10 cellular contexts compared by ENCODE assay signal in the genomic region with DNA sequence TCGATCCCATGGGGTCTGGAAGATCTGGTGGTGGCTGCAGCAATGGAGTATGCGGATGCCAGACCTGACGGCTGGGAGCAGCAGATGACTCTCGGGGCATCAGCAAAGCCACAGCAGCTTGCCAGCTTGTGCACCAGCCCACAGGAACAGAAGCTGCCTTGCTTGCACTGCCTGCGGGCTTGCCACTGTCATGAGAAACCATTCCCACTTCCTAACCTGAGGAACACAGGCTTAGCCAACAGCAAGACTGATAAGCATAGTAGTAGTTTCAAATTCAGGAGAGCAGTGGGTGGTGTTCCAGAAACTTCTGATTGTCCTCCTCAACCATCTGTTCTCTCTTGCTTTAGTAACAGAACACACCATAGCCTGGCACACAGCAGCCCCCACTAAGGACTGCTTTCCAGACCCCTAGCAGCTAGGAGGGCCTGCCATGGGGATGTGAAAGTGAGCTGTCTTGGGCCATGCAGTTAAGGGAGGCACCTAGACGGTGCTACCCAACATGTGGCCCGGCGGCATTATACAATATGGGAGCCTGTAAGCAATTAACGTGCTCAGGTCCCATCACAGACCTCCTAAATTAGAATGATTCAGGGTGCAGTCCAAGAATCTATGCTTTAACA. TPM values are rescaled to one million over a fixed set of nuclear protein-coding genes. Genes with fewer than 3 reads are reported as not detected.
A peak's percentile ranks its signal among the peaks of the same experiment; 100 is the strongest.
DNase-seq lines count a peak whose midpoint lies in the region; ATAC-seq lines count a peak whose summit lies in the region.
"Had no signal": no experiment of that assay in that cellular context is flagged by ENCODE, and none has a peak within 500 bp of the region (broad histone marks: within the 10 kb centered on the region; RNA-seq: fewer than 3 reads in every experiment).

No MANE protein-coding gene starts in this region.

- H3K4me3 ChIP-seq in right cardiac atrium (ENCODE audit: low read length): no peak overlapping the region

- DNase-seq in DMS53 (lab: John Stamatoyannopoulos, UW): peak; percentile 24
- no peak for DNase-seq in DMS53 treated with DMSO at 0.1 percent for 48 hours (lab: John Stamatoyannopoulos, UW; ENCODE audit: unreplicated experiment)
- no peak for DNase-seq in activated CD4-positive, alpha-beta memory T cell treated with anti-CD3 and anti-CD28 coated beads for 36 hours
- peak in 1 of 3 donors; percentile 64 for DNase-seq in right cardiac atrium
- DNase-seq in stimulated activated effector memory CD8-positive, alpha-beta T cell treated with anti-CD3 and anti-CD28 coated beads, Interleukin-12 subunit alpha, Interleukin-12 subunit beta, amount 100 ng/mL, for 72 hours (ENCODE audit: low spot score in 2 of 2): no peak
- DNase-seq in T1000 (lab: John Stamatoyannopoulos, UW): no peak
- no peak for DNase-seq in effector CD4-positive, alpha-beta T cell
- DNase-seq: NCI-H524; stimulated activated CD4-positive, alpha-beta T cell treated with anti-CD3 and anti-CD28 coated beads, Interleukin-2, amount 100 ng/mL, for 48 hours had no signal

- POLR2A ChIA-PET in activated CD4-positive, alpha-beta memory T cell treated with anti-CD3 and anti-CD28 coated beads for 36 hours (lab: Charles Lee): no interaction called here

- intact Hi-C loops in activated CD4-positive, alpha-beta memory T cell treated with anti-CD3 and anti-CD28 coated beads for 36 hours (cut with micrococcal nuclease): no loop called here
- intact Hi-C loops in right cardiac atrium (cut with DNase I): no loop called here

- H3K4me3 Mint-ChIP-seq in activated CD4-positive, alpha-beta memory T cell treated with anti-CD3 and anti-CD28 coated beads for 36 hours: no peak overlapping the region
- H3K4me3 Mint-ChIP-seq in stimulated activated effector memory CD8-positive, alpha-beta T cell treated with anti-CD3 and anti-CD28 coated beads, Interleukin-12 subunit alpha, Interleukin-12 subunit beta, amount 100 ng/mL, for 72 hours: peak overlapping the region; percentile 56

- H3K4me1 ChIP-seq in right cardiac atrium (ENCODE audit: control insufficient read depth, insufficient read depth, low read length): peaks cover 59% of the 10 kb centered on the region

- ATAC-seq in right cardiac atrium: no peak
- ATAC-seq in stimulated activated effector memory CD8-positive, alpha-beta T cell treated with anti-CD3 and anti-CD28 coated beads, Interleukin-12 subunit alpha, Interleukin-12 subunit beta, amount 100 ng/mL, for 72 hours: no peak
- ATAC-seq in GM19463 (IDR thresholded peaks at IDR 0.05; ENCODE audit: unreplicated experiment): no peak

- H3K4me1 Mint-ChIP-seq in activated CD4-positive, alpha-beta memory T cell treated with anti-CD3 and anti-CD28 coated beads for 36 hours (ENCODE audit: low read depth): peaks cover 86% of the 10 kb centered on the region
- peaks cover 74% of the 10 kb centered on the region for H3K4me1 Mint-ChIP-seq in stimulated activated effector memory CD8-positive, alpha-beta T cell treated with anti-CD3 and anti-CD28 coated beads, Interleukin-12 subunit alpha, Interleukin-12 subunit beta, amount 100 ng/mL, for 72 hours

- 68% methylated on average over 9 of the region's 9 CpGs for WGBS in right cardiac atrium

- CTCF ChIA-PET in activated CD4-positive, alpha-beta memory T cell treated with anti-CD3 and anti-CD28 coated beads for 36 hours (lab: Charles Lee): interaction anchor here (1.3 to 3.0 kb wide), 2 partner anchors 10 to 25 kb away, joined by 3 to 13 read pairs; no protein-coding TSS in a partner anchor

- H3K36me3 Mint-ChIP-seq in activated CD4-positive, alpha-beta memory T cell treated with anti-CD3 and anti-CD28 coated beads for 36 hours: peaks cover 23% of the 10 kb centered on the region
- peaks cover 49% of the 10 kb centered on the region for H3K36me3 Mint-ChIP-seq in stimulated activated effector memory CD8-positive, alpha-beta T cell treated with anti-CD3 and anti-CD28 coated beads, Interleukin-12 subunit alpha, Interleukin-12 subunit beta, amount 100 ng/mL, for 72 hours

- H3K27ac Mint-ChIP-seq in activated CD4-positive, alpha-beta memory T cell treated with anti-CD3 and anti-CD28 coated beads for 36 hours: peak overlapping the region; percentile 43
- H3K27ac Mint-ChIP-seq in stimulated activated effector memory CD8-positive, alpha-beta T cell treated with anti-CD3 and anti-CD28 coated beads, Interleukin-12 subunit alpha, Interleukin-12 subunit beta, amount 100 ng/mL, for 72 hours: no peak overlapping the region

- H3K9me3 ChIP-seq in right cardiac atrium (ENCODE audit: control insufficient read depth, low read length): no peaks in the 10 kb centered on the region

- H3K27ac ChIP-seq in right cardiac atrium (ENCODE audit: low read length): peak overlapping the region; percentile 66

- no peaks in the 10 kb centered on the region for H3K27me3 Mint-ChIP-seq in activated CD4-positive, alpha-beta memory T cell treated with anti-CD3 and anti-CD28 coated beads for 36 hours

- H3K9me3 Mint-ChIP-seq in activated CD4-positive, alpha-beta memory T cell treated with anti-CD3 and anti-CD28 coated beads for 36 hours: peaks cover under 1% of the 10 kb centered on the region
- no peaks in the 10 kb centered on the region for H3K9me3 Mint-ChIP-seq in stimulated activated effector memory CD8-positive, alpha-beta T cell treated with anti-CD3 and anti-CD28 coated beads, Interleukin-12 subunit alpha, Interleukin-12 subunit beta, amount 100 ng/mL, for 72 hours

- H3K27me3 ChIP-seq in right cardiac atrium (ENCODE audit: control insufficient read depth, insufficient read depth): no peaks in the 10 kb centered on the region

RNA-seq across cellular contexts. Expression of a gene that starts 7.3 kb away (rescaled TPM):
- 100 to 1,000 TPM; 237 to 242 TPM for total RNA-seq in activated CD4-positive, alpha-beta memory T cell treated with anti-CD3 and anti-CD28 coated beads for 36 hours
- 100 to 1,000 TPM; 371 to 451 (median 403) TPM for total RNA-seq in right cardiac atrium
- 232 TPM for polyA plus RNA-seq in right cardiac atrium
